Comparison of ENCODE assay signal across 8 cellular contexts in genomic region chr7:16078076-16078952, GRCh38.
A peak's percentile ranks its signal among the peaks of the same experiment; 100 is the strongest.
DNase-seq lines count a peak whose midpoint lies in the region; ATAC-seq and TF ChIP-seq lines count a peak whose summit lies in the region.

No MANE protein-coding gene starts in this region.

- H3K36me3 Mint-ChIP-seq in progenitor cell of endocrine pancreas (ENCODE audit: insufficient read depth): peaks cover 2% of the 10 kb centered on the region

- no peak overlapping the region for H3K27ac ChIP-seq in foreskin keratinocyte

- H3K4me1 Mint-ChIP-seq in progenitor cell of endocrine pancreas (ENCODE audit: low read depth): peaks cover 4% of the 10 kb centered on the region

- no peak overlapping the region for H3K27ac Mint-ChIP-seq in progenitor cell of endocrine pancreas

- ATAC-seq in GM18499 (IDR thresholded peaks at IDR 0.05; ENCODE audit: insufficient read depth, unreplicated experiment) (peak; percentile 74), HG02870 (IDR thresholded peaks at IDR 0.05; ENCODE audit: unreplicated experiment) (peak; percentile 76), foreskin keratinocyte (peak; percentile 72)

- TF ChIP-seq CTCF in foreskin keratinocyte (conservative IDR thresholded peaks at IDR 0.05): peak; percentile 81
- TF ChIP-seq CTCF in progenitor cell of endocrine pancreas (IDR thresholded peaks at IDR 0.05; ENCODE audit: unreplicated experiment): peak; percentile 84

- DNase-seq in AML-193 (lab: John Stamatoyannopoulos, UW) (peak; percentile 42 to 46), NCI-H1694 treated with DMSO at 0.1 percent for 48 hours (lab: John Stamatoyannopoulos, UW) (peak; percentile 71), SW480 (ENCODE audit: low spot score) (peak; percentile 81), foreskin keratinocyte (peak in 1 of 2 donors; percentile 62), progenitor cell of endocrine pancreas (ENCODE audit: low spot score, unreplicated experiment) (no peak), cortex of kidney (lab: John Stamatoyannopoulos, UW) (no peak)

- H3K27me3 ChIP-seq in foreskin keratinocyte: no peaks in the 10 kb centered on the region

- no peaks in the 10 kb centered on the region for H3K27me3 Mint-ChIP-seq in progenitor cell of endocrine pancreas

- no peaks in the 10 kb centered on the region for H3K4me1 ChIP-seq in foreskin keratinocyte

- peaks cover 3% of the 10 kb centered on the region for H3K9me3 Mint-ChIP-seq in progenitor cell of endocrine pancreas (ENCODE audit: low read depth)

- H3K4me3 Mint-ChIP-seq in progenitor cell of endocrine pancreas (ENCODE audit: low read depth): no peak overlapping the region

Comparison
In these comparisons a context has a peak if more than half of its experiments do, and no peak if none do; other contexts are left out.
1. DNase-seq: peak in AML-193 (2 of 2), NCI-H1694 treated with DMSO at 0.1 percent for 48 hours (single experiment) and SW480 (single experiment); none in progenitor cell of endocrine pancreas (single experiment) and cortex of kidney (single experiment).
2. Peak in every context shown above with its lines, with median percentiles within 50 percentile points of each other: ATAC-seq.